Comparison of ENCODE assay signal across 7 cellular contexts in genomic region chr4:56467284-56468096, GRCh38.
A peak's percentile ranks its signal among the peaks of the same experiment; 100 is the strongest.
DNase-seq lines count a peak whose midpoint lies in the region; ATAC-seq, FAIRE-seq and TF ChIP-seq lines count a peak whose summit lies in the region.

TSS of gene SRP72 (plus strand) at chr4:56467617. CDS start at chr4:56467636, 19 bp downstream.

- in situ Hi-C loops in astrocyte of the spinal cord (cut with HindIII; ENCODE audit: low sequenced_read_pairs), result no loop called here

- FAIRE-seq in GM18507 (lab: Jason Lieb, UNC), result peak; percentile 96

- ATAC-seq in HG02973 (IDR thresholded peaks at IDR 0.05; ENCODE audit: unreplicated experiment), result peak; percentile 96

- H3K4me3 ChIP-seq in astrocyte of the spinal cord (ENCODE audit: low read depth, low read length), result peak within 1 kb of the TSS; percentile 61
- H3K4me3 ChIP-seq in retinal pigment epithelial cell (ENCODE audit: low read length), result peak within 1 kb of the TSS; percentile 82

- TF ChIP-seq CTCF in astrocyte of the spinal cord (IDR thresholded peaks at IDR 0.05; ENCODE audit: low read depth, low read length) (no peak), retinal pigment epithelial cell (conservative IDR thresholded peaks at IDR 0.05; ENCODE audit: low read depth, low read length) (no peak)

- DNase-seq in GM18507 (ENCODE audit: extremely low spot score, insufficient read length, low read depth) (peak; percentile 75), NCI-H2029 (lab: John Stamatoyannopoulos, UW) (peak; percentile 82), T1000 (lab: John Stamatoyannopoulos, UW) (peak; percentile 86), astrocyte of the spinal cord (ENCODE audit: low read depth, low spot score) (peak; percentile 85), hippocampal formation (lab: John Stamatoyannopoulos, UW) (peak; percentile 87 to 92), retinal pigment epithelial cell (ENCODE audit: low read depth) (peak; percentile 79)

Comparison
In these comparisons a context has a peak if more than half of its experiments do, and no peak if none do; other contexts are left out.
1. Peak in every context shown above with its lines: DNase-seq, ATAC-seq and H3K4me3 ChIP-seq.